In the genomic region with DNA sequence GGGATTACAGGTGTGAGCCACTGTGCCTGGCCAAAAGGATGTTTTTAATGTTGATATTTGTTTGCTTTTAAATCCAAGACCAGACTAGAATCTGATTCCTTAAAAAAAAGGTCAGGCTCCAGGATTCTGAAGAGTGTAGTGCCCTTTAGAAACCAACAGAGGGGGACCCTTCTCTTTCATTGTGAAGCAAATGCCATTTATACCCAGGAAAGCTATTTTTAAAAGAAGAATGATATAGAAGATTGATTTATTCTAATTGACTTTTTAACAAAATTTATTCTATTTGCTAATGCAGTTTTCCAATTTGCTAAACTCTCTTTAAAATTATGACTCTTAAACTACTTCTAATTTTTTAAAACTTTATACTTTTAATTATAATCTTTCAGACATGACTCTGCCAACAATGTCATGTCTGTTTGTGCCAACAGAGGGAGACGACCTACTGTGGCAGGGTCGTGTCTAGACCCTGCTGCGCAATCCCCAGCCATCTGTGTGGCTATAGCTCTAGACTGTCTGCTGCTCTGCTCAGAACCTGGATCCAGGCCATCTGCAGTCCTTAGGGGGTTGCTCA, we compare ENCODE assay signal across 8 cellular contexts.
DNase-seq lines count a peak whose midpoint lies in the region; ATAC-seq and TF ChIP-seq lines count a peak whose summit lies in the region.

No MANE protein-coding gene starts in this region.

- H3K27me3 Mint-ChIP-seq in WTC11 (ENCODE audit: low read depth), result no peaks in the 10 kb centered on the region
- no peaks in the 10 kb centered on the region for H3K27me3 Mint-ChIP-seq in activated CD4-positive, alpha-beta T cell treated with anti-CD3 and anti-CD28 coated beads, Interleukin-2, amount 10 ng/mL, durations not matched to agents 24 days and 14 days

- H3K9me3 ChIP-seq in iPS DF 6.9 (ENCODE audit: control insufficient read depth, insufficient read depth, low read length), result no peaks in the 10 kb centered on the region

- no peak overlapping the region for H3K4me3 ChIP-seq in iPS DF 6.9 (ENCODE audit: low read length)

- no peaks in the 10 kb centered on the region for H3K4me1 ChIP-seq in iPS DF 6.9 (ENCODE audit: control insufficient read depth, insufficient read depth, low read length)

- ATAC-seq in GM19351 (IDR thresholded peaks at IDR 0.05; ENCODE audit: unreplicated experiment) (peak; percentile 64), WTC11 (peak; percentile 98), HG02623 (IDR thresholded peaks at IDR 0.05; ENCODE audit: unreplicated experiment) (no peak)

- POLR2A ChIA-PET in WTC11 (lab: Charles Lee), result interaction anchor here (0.9 kb wide), 1 partner anchor 687 kb away, joined by 4 read pairs; a partner anchor contains a TSS

- H3K4me3 Mint-ChIP-seq in WTC11, result no peak overlapping the region
- no peak overlapping the region for H3K4me3 Mint-ChIP-seq in activated CD4-positive, alpha-beta T cell treated with anti-CD3 and anti-CD28 coated beads, Interleukin-2, amount 10 ng/mL, durations not matched to agents 24 days and 14 days

- H3K36me3 Mint-ChIP-seq in WTC11, result no peaks in the 10 kb centered on the region
- H3K36me3 Mint-ChIP-seq in activated CD4-positive, alpha-beta T cell treated with anti-CD3 and anti-CD28 coated beads, Interleukin-2, amount 10 ng/mL, durations not matched to agents 24 days and 14 days (ENCODE audit: low read depth), result no peaks in the 10 kb centered on the region

- no peaks in the 10 kb centered on the region for H3K27me3 ChIP-seq in iPS DF 6.9 (ENCODE audit: control insufficient read depth, insufficient read depth, low read length)

- WGBS in iPS DF 6.9 (ENCODE audit: insufficient coverage, insufficient read length), result no CpG with 5 or more reads among the region's 3 CpGs

- intact Hi-C loops in activated CD4-positive, alpha-beta T cell treated with anti-CD3 and anti-CD28 coated beads, Interleukin-2, amount 10 ng/mL, durations not matched to agents 24 days and 14 days (cut with micrococcal nuclease), result no loop called here

- H3K4me1 Mint-ChIP-seq in WTC11, result no peaks in the 10 kb centered on the region
- H3K4me1 Mint-ChIP-seq in activated CD4-positive, alpha-beta T cell treated with anti-CD3 and anti-CD28 coated beads, Interleukin-2, amount 10 ng/mL, durations not matched to agents 24 days and 14 days, result no peaks in the 10 kb centered on the region

- DNase-seq in NCI-H1694 (lab: John Stamatoyannopoulos, UW) (peak; percentile 57), WTC11 (ENCODE audit: low spot score) (peak; percentile 54), iPS DF 6.9 (ENCODE audit: low read depth, low spot score) (peak; percentile 25)
- no peak for DNase-seq in activated CD8-positive, alpha-beta memory T cell treated with anti-CD3 and anti-CD28 coated beads for 24 hours
- no peak for DNase-seq in activated CD4-positive, alpha-beta T cell treated with anti-CD3 and anti-CD28 coated beads, Interleukin-2, amount 10 ng/mL, durations not matched to agents 24 days and 14 days

- TF ChIP-seq CTCF in C4-2B (conservative IDR thresholded peaks at IDR 0.05) (peak; percentile 95), WTC11 (IDR thresholded peaks at IDR 0.05) (peak; percentile 50)

- H3K27ac Mint-ChIP-seq in WTC11, result no peak overlapping the region
- H3K27ac Mint-ChIP-seq in activated CD4-positive, alpha-beta T cell treated with anti-CD3 and anti-CD28 coated beads, Interleukin-2, amount 10 ng/mL, durations not matched to agents 24 days and 14 days, result no peak overlapping the region

- H3K27ac ChIP-seq in C4-2B (no peak overlapping the region), iPS DF 6.9 (ENCODE audit: low read length) (no peak overlapping the region)

- H3K36me3 ChIP-seq in iPS DF 6.9 (ENCODE audit: control insufficient read depth, insufficient read depth, low read length), result no peaks in the 10 kb centered on the region; the same call in 1 of the 2 replicates

- CTCF ChIA-PET in WTC11 (lab: Charles Lee), result interaction anchor here (0.6 to 2.2 kb wide), 33 partner anchors 8 to 733 kb away, joined by 3 to 111 read pairs (median 3); a partner anchor contains a TSS

- no peaks in the 10 kb centered on the region for H3K9me3 Mint-ChIP-seq in WTC11
- H3K9me3 Mint-ChIP-seq in activated CD4-positive, alpha-beta T cell treated with anti-CD3 and anti-CD28 coated beads, Interleukin-2, amount 10 ng/mL, durations not matched to agents 24 days and 14 days, result no peaks in the 10 kb centered on the region

TF ChIP-seq in WTC11, 78 proteins besides CTCF, POLR2A, EP300 and RAD21 (continues in another document):
- TF ChIP-seq, protein P1, sequence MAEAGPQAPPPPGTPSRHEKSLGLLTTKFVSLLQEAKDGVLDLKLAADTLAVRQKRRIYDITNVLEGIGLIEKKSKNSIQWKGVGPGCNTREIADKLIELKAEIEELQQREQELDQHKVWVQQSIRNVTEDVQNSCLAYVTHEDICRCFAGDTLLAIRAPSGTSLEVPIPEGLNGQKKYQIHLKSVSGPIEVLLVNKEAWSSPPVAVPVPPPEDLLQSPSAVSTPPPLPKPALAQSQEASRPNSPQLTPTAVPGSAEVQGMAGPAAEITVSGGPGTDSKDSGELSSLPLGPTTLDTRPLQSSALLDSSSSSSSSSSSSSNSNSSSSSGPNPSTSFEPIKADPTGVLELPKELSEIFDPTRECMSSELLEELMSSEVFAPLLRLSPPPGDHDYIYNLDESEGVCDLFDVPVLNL (CRISPR knock-in tag; IDR thresholded peaks at IDR 0.05; ENCODE audit: borderline replicate concordance, low read depth), result no peak
- TF ChIP-seq NR2C2 (CRISPR knock-in tag; IDR thresholded peaks at IDR 0.05), result no peak
- TF ChIP-seq ZNF317 (CRISPR knock-in tag; IDR thresholded peaks at IDR 0.05; ENCODE audit: borderline replicate concordance, low read depth), result no peak
- TF ChIP-seq, protein P2, sequence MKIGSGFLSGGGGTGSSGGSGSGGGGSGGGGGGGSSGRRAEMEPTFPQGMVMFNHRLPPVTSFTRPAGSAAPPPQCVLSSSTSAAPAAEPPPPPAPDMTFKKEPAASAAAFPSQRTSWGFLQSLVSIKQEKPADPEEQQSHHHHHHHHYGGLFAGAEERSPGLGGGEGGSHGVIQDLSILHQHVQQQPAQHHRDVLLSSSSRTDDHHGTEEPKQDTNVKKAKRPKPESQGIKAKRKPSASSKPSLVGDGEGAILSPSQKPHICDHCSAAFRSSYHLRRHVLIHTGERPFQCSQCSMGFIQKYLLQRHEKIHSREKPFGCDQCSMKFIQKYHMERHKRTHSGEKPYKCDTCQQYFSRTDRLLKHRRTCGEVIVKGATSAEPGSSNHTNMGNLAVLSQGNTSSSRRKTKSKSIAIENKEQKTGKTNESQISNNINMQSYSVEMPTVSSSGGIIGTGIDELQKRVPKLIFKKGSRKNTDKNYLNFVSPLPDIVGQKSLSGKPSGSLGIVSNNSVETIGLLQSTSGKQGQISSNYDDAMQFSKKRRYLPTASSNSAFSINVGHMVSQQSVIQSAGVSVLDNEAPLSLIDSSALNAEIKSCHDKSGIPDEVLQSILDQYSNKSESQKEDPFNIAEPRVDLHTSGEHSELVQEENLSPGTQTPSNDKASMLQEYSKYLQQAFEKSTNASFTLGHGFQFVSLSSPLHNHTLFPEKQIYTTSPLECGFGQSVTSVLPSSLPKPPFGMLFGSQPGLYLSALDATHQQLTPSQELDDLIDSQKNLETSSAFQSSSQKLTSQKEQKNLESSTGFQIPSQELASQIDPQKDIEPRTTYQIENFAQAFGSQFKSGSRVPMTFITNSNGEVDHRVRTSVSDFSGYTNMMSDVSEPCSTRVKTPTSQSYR (CRISPR knock-in tag; IDR thresholded peaks at IDR 0.05), result no peak
- TF ChIP-seq GRHL2 (CRISPR knock-in tag; IDR thresholded peaks at IDR 0.05; ENCODE audit: insufficient replicate concordance, severe bottlenecking), result no peak
- TF ChIP-seq, protein P3, sequence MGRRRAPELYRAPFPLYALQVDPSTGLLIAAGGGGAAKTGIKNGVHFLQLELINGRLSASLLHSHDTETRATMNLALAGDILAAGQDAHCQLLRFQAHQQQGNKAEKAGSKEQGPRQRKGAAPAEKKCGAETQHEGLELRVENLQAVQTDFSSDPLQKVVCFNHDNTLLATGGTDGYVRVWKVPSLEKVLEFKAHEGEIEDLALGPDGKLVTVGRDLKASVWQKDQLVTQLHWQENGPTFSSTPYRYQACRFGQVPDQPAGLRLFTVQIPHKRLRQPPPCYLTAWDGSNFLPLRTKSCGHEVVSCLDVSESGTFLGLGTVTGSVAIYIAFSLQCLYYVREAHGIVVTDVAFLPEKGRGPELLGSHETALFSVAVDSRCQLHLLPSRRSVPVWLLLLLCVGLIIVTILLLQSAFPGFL (CRISPR knock-in tag; IDR thresholded peaks at IDR 0.05; ENCODE audit: borderline replicate concordance), result no peak
- TF ChIP-seq, protein P4, sequence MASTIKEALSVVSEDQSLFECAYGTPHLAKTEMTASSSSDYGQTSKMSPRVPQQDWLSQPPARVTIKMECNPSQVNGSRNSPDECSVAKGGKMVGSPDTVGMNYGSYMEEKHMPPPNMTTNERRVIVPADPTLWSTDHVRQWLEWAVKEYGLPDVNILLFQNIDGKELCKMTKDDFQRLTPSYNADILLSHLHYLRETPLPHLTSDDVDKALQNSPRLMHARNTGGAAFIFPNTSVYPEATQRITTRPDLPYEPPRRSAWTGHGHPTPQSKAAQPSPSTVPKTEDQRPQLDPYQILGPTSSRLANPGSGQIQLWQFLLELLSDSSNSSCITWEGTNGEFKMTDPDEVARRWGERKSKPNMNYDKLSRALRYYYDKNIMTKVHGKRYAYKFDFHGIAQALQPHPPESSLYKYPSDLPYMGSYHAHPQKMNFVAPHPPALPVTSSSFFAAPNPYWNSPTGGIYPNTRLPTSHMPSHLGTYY (CRISPR knock-in tag; IDR thresholded peaks at IDR 0.05), result no peak
- TF ChIP-seq, protein P5, sequence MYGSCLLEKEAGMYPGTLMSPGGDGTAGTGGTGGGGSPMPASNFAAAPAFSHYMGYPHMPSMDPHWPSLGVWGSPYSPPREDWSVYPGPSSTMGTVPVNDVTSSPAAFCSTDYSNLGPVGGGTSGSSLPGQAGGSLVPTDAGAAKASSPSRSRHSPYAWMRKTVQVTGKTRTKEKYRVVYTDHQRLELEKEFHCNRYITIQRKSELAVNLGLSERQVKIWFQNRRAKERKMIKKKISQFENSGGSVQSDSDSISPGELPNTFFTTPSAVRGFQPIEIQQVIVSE (CRISPR knock-in tag; IDR thresholded peaks at IDR 0.05; ENCODE audit: borderline replicate concordance), result no peak
- TF ChIP-seq JUN (CRISPR knock-in tag; IDR thresholded peaks at IDR 0.05), result no peak
- TF ChIP-seq MXD4 (CRISPR knock-in tag; IDR thresholded peaks at IDR 0.05; ENCODE audit: borderline replicate concordance), result no peak

Comparison
In these comparisons a context has a peak if more than half of its experiments do, and no peak if none do; other contexts are left out.
1. DNase-seq: peak in NCI-H1694 (single experiment), WTC11 (single experiment) and iPS DF 6.9 (single experiment); none in activated CD8-positive, alpha-beta memory T cell treated with anti-CD3 and anti-CD28 coated beads for 24 hours (single experiment) and activated CD4-positive, alpha-beta T cell treated with anti-CD3 and anti-CD28 coated beads, Interleukin-2, amount 10 ng/mL, durations not matched to agents 24 days and 14 days (single experiment).